In the genomic region with DNA sequence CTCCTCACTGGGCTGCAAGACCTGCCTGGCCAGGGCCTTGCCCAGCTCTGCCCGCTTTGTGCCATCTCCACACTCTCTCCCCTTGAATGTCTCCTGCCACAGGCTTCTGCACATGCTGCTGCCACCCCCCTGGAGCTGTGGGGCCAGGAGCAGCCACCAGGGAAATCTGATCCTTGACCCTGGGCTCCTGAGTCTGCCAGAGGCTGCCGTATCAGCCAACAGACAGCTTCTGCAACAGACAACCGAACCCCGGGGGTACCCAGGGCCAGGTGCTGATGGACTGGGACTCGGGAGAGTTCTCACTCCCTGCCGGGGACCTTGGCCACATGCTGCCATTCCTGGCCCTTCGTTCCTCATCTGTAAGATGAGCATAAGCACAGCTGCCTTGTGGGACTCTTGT, we compare ENCODE assay signal across 19 cellular contexts. TPM values are rescaled to one million over a fixed set of nuclear protein-coding genes. Genes with fewer than 3 reads are reported as not detected.
DNase-seq lines count a peak whose midpoint lies in the region; ATAC-seq, FAIRE-seq and TF ChIP-seq lines count a peak whose summit lies in the region.
"Had no signal": no experiment of that assay in that cellular context is flagged by ENCODE, and none has a peak within 500 bp of the region (broad histone marks: within the 10 kb centered on the region; RNA-seq: fewer than 3 reads in every experiment).

No MANE protein-coding gene starts in this region.

- DNase-seq in right atrium auricular region (ENCODE audit: low spot score) (no peak), Right ventricle myocardium superior (no peak), kidney (peak; percentile 77), posterior vena cava (ENCODE audit: low spot score) (peak; percentile 58), NAMALWA (ENCODE audit: low spot score) (no peak), islet precursor cell (no peak)
- DNase-seq: GOT3, HFFc6, Kasumi-1, MM.1S, NCI-H1105, NCI-H1694, NCI-H226, NCI-H524 treated with DMSO at 0.1 percent for 48 hours had no signal

- H3K4me1 ChIP-seq in right atrium auricular region (peaks cover 0 to 38% of the 10 kb centered on the region in 2 donors), kidney (ENCODE audit: control insufficient read depth in 1 of 2, insufficient read depth in 1 of 2, low read depth in 1 of 2, low read length in 2 of 2) (peaks cover 25 to 30% of the 10 kb centered on the region in 2 donors)
- H3K4me1 ChIP-seq: A549 had no signal

- FAIRE-seq in kidney (lab: Jason Lieb, UNC), result no peak
- FAIRE-seq: A549 had no signal

- H3K9me3 ChIP-seq in right atrium auricular region (no peaks in the 10 kb centered on the region), kidney (ENCODE audit: control insufficient read depth in 1 of 2, low read length in 2 of 2) (no peaks in the 10 kb centered on the region)
- H3K9me3 ChIP-seq: A549, Peyer's patch had no signal

- no peaks in the 10 kb centered on the region for H3K27me3 ChIP-seq in right atrium auricular region
- H3K27me3 ChIP-seq: Peyer's patch had no signal

- no peak overlapping the region for H3K27ac Mint-ChIP-seq in stimulated activated memory B cell treated with anti-CD40 and anti-IgM and Interleukin-4, amounts not matched to agents 10 μg/mL and 1 μg/mL and 100 μg/mL, for 72 hours
- H3K27ac Mint-ChIP-seq: HFFc6 had no signal

- ATAC-seq in Right ventricle myocardium superior (ENCODE audit: poor library complexity) (no peak), HG02938 (IDR thresholded peaks at IDR 0.05; ENCODE audit: unreplicated experiment) (no peak)
- no peak for ATAC-seq in stimulated activated memory B cell treated with anti-CD40 and anti-IgM and Interleukin-4, amounts not matched to agents 10 μg/mL and 1 μg/mL and 100 μg/mL, for 72 hours
- ATAC-seq: A549 had no signal

- no peaks in the 10 kb centered on the region for H3K9me3 Mint-ChIP-seq in stimulated activated memory B cell treated with anti-CD40 and anti-IgM and Interleukin-4, amounts not matched to agents 10 μg/mL and 1 μg/mL and 100 μg/mL, for 72 hours
- H3K9me3 Mint-ChIP-seq: HFFc6, IgD-negative memory B cell had no signal

- intact Hi-C loops in Right ventricle myocardium superior (cut with DNase I) (loop anchor here (5.0 kb wide), 1 partner anchor 150 kb away; a partner anchor contains a TSS), kidney (cut with DNase I) (no loop called here), posterior vena cava (cut with DNase I) (no loop called here)

- H3K4me1 Mint-ChIP-seq in stimulated activated memory B cell treated with anti-CD40 and anti-IgM and Interleukin-4, amounts not matched to agents 10 μg/mL and 1 μg/mL and 100 μg/mL, for 72 hours, result peaks cover 32% of the 10 kb centered on the region

- no peaks in the 10 kb centered on the region for H3K27me3 Mint-ChIP-seq in stimulated activated memory B cell treated with anti-CD40 and anti-IgM and Interleukin-4, amounts not matched to agents 10 μg/mL and 1 μg/mL and 100 μg/mL, for 72 hours
- H3K27me3 Mint-ChIP-seq: IgD-negative memory B cell had no signal

- no peaks in the 10 kb centered on the region for H3K36me3 ChIP-seq in right atrium auricular region
- no peaks in the 10 kb centered on the region for H3K36me3 ChIP-seq in kidney (ENCODE audit: control insufficient read depth in 1 of 2, insufficient read depth in 2 of 2, low read length in 2 of 2)
- H3K36me3 ChIP-seq: Peyer's patch had no signal

- H3K4me3 ChIP-seq in right atrium auricular region (no peak overlapping the region), kidney (ENCODE audit: low read length in 2 of 2) (no peak overlapping the region)
- H3K4me3 ChIP-seq: A549, Peyer's patch had no signal

- no peak overlapping the region for H3K4me3 Mint-ChIP-seq in stimulated activated memory B cell treated with anti-CD40 and anti-IgM and Interleukin-4, amounts not matched to agents 10 μg/mL and 1 μg/mL and 100 μg/mL, for 72 hours
- H3K4me3 Mint-ChIP-seq: HFFc6 had no signal

- H3K36me3 Mint-ChIP-seq in stimulated activated memory B cell treated with anti-CD40 and anti-IgM and Interleukin-4, amounts not matched to agents 10 μg/mL and 1 μg/mL and 100 μg/mL, for 72 hours, result no peaks in the 10 kb centered on the region

- peak overlapping the region; percentile 96 to 99 for H3K27ac ChIP-seq in right atrium auricular region
- peak overlapping the region in 1 of 2 donors; percentile 97 for H3K27ac ChIP-seq in kidney (ENCODE audit: low read depth in 2 of 2, low read length in 2 of 2)
- H3K27ac ChIP-seq: A549 had no signal

- TF ChIP-seq CTCF in right atrium auricular region (IDR thresholded peaks at IDR 0.05) (no peak), kidney (IDR thresholded peaks at IDR 0.05; ENCODE audit: borderline replicate concordance, extremely low read depth, insufficient read depth) (no peak)

- H3K9ac ChIP-seq in kidney (ENCODE audit: low read length in 2 of 2), result peak overlapping the region in 1 of 2 donors; percentile 51

RNA-seq across cellular contexts. Expression of a gene that starts 3.3 kb away (rescaled TPM):
- total RNA-seq in right atrium auricular region, result 10 to 100 TPM; 48.4 to 67.1 TPM
- 66.1 TPM for total RNA-seq in Right ventricle myocardium superior
- 36.8 TPM for total RNA-seq in kidney
- 15.8 TPM for polyA plus RNA-seq in kidney (ENCODE audit: insufficient read depth, low read depth, low replicate concordance)
- 10 to 100 TPM; 22.8 to 27.7 TPM for total RNA-seq in posterior vena cava

Comparison
In these comparisons a context has a peak if more than half of its experiments do, and no peak if none do; other contexts are left out.
1. DNase-seq: peak in kidney (single experiment) and posterior vena cava (single experiment); none in right atrium auricular region (single experiment), Right ventricle myocardium superior (single experiment), NAMALWA (single experiment) and islet precursor cell (single experiment).